In the genomic region with DNA sequence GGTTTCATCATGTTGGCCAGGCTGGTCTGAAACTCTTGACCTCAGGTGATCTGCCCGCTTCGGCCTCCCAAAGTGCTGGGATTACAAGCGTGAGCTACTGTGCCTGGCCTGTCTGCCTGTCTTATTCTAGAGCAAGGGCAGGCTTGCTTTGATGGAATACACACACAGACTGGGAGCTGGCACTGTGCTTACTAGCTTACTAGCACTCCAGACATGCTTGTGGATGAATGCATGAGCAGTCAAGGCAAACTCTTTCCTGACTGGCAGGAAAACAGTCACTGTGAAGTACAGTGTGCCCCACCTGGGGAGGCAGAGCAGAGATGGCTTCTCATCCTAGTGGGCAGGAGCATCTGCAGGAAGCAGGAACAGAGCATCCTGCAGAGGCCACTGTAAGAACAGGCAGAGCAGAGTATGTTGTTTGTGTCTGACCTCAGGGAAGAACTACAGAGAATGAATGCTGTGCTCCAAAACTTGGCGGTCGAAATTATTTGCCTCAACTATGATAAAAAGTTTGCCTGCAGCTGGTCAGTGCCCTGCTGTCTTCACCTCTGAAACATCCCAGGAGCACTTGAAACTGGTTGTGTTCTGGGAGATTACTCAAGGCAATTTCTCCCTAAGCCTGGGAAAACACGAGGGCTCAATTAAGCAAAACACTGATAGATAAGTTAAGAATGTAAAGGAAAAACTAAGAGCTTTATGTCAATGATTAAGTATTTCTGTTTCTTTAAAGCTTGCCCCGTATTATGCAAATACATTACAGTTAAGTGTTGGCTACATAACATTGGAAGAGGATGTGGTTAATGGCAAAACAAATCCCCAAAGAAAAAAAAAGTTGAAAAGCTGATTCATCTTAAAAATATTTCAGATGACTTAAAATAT, we compare ENCODE assay signal across 8 cellular contexts.
DNase-seq lines count a peak whose midpoint lies in the region; ATAC-seq and TF ChIP-seq lines count a peak whose summit lies in the region.

No MANE protein-coding gene starts in this region.

- DNase-seq in AG08395 (ENCODE audit: low spot score) = peak; percentile 80
- peak; percentile 78 for DNase-seq in HS-5 (ENCODE audit: low read depth)
- DNase-seq in brain pericyte (ENCODE audit: low read depth, low spot score) = peak; percentile 25
- no peak for DNase-seq in lower lobe of right lung
- DNase-seq in stimulated activated CD4-positive, alpha-beta T cell treated with anti-CD3 and anti-CD28 coated beads, Interleukin-4, amount 100 ng/mL, for 4 hours = no peak

- peak; percentile 54 to 55 for ATAC-seq in lower lobe of right lung
- ATAC-seq in GM21447 (IDR thresholded peaks at IDR 0.05; ENCODE audit: unreplicated experiment) = no peak
- no peak for ATAC-seq in GM21825 (IDR thresholded peaks at IDR 0.05; ENCODE audit: unreplicated experiment)
- no peak for ATAC-seq in HG02840 (IDR thresholded peaks at IDR 0.05; ENCODE audit: low FRiP score, unreplicated experiment)

- no peak overlapping the region for H3K27ac ChIP-seq in lower lobe of right lung

- H3K4me1 ChIP-seq in lower lobe of right lung = peaks cover 22% of the 10 kb centered on the region

- intact Hi-C loops in lower lobe of right lung (cut with DNase I) = no loop called here

- no peaks in the 10 kb centered on the region for H3K27me3 ChIP-seq in lower lobe of right lung (ENCODE audit: low read depth)

- H3K4me3 ChIP-seq in lower lobe of right lung = no peak overlapping the region

- no peaks in the 10 kb centered on the region for H3K36me3 ChIP-seq in lower lobe of right lung

- no peaks in the 10 kb centered on the region for H3K9me3 ChIP-seq in lower lobe of right lung

- TF ChIP-seq CTCF in lower lobe of right lung (IDR thresholded peaks at IDR 0.05) = no peak

Comparison
In these comparisons a context has a peak if more than half of its experiments do, and no peak if none do; other contexts are left out.
1. DNase-seq: peak in AG08395 (single experiment), HS-5 (single experiment) and brain pericyte (single experiment); none in lower lobe of right lung (single experiment) and stimulated activated CD4-positive, alpha-beta T cell treated with anti-CD3 and anti-CD28 coated beads, Interleukin-4, amount 100 ng/mL, for 4 hours (0 of 2).
2. ATAC-seq: peak in lower lobe of right lung (2 of 2); none in GM21447 (single experiment), GM21825 (single experiment) and HG02840 (single experiment).